Comparison of ENCODE assay signal across 8 cellular contexts in the genomic region with DNA sequence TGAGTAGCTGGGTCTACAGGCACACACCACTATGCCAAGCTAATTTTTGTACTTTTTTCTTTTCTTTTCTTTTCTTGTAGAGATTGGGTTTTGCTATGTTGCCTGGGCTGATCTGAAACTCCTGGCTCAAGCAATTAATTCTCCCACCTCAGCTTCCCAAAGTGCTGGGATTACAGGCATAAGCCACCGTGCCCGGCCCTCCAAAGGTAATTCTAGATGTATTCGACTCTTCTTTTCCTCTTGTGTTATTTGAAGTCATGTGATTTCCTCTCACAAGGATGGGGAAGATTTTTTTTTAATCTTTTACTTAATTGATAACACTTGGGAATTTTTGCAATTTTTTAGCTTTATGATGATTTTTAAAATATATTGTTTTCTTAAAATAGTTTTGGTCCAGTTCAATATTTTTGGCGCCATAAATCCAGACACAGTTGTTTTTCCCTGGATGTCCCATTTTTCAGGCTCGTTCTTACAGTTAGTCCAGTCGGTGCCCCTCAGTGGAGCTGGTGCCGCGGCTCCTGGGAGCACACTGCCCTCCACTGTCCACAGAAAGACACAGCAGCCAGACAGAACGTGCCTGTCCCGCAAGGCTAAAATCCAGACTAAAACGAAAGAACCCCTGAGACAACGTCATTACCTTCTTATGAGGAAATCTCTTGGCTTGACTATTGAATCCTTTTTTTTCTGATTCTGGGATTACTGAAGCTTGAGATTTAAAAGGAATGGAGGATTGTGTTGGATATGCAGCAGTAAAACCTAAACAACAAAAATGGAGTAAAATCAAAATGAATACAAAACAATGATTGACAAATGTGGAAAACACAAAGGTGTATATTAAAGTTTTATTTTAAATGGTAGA. TPM values are rescaled to one million over a fixed set of nuclear protein-coding genes. Genes with fewer than 3 reads are reported as not detected.
A peak's percentile ranks its signal among the peaks of the same experiment; 100 is the strongest.
DNase-seq lines count a peak whose midpoint lies in the region; ATAC-seq, FAIRE-seq and TF ChIP-seq lines count a peak whose summit lies in the region.

No MANE protein-coding gene starts in this region.

- FAIRE-seq in kidney (lab: Jason Lieb, UNC) = peak; percentile 25

- H3K4me3 ChIP-seq in kidney (ENCODE audit: low read length in 2 of 2) = peak overlapping the region; percentile 30 to 32

- TF ChIP-seq CTCF in kidney (IDR thresholded peaks at IDR 0.05; ENCODE audit: borderline replicate concordance, extremely low read depth, insufficient read depth) = peak; percentile 97

- H3K36me3 ChIP-seq in kidney (ENCODE audit: control insufficient read depth in 1 of 2, insufficient read depth in 2 of 2, low read length in 2 of 2) = no peaks in the 10 kb centered on the region

- no peaks in the 10 kb centered on the region for H3K9me3 ChIP-seq in kidney (ENCODE audit: control insufficient read depth in 1 of 2, low read length in 2 of 2)

- peak overlapping the region; percentile 66 to 84 for H3K27ac ChIP-seq in kidney (ENCODE audit: low read depth in 2 of 2, low read length in 2 of 2)

- peak; percentile 61 to 74 for ATAC-seq in activated CD4-positive, CD25-positive, alpha-beta regulatory T cell treated with anti-CD3 and anti-CD28 coated beads, Interleukin-2, amount 50 U/mL, for 24 hours
- ATAC-seq in GM19467 (IDR thresholded peaks at IDR 0.05; ENCODE audit: unreplicated experiment) = no peak

- H3K9ac ChIP-seq in kidney (ENCODE audit: low read length in 2 of 2) = peak overlapping the region in 1 of 2 donors; percentile 43

- DNase-seq in D341Med (ENCODE audit: low spot score) = peak; percentile 83
- peak; percentile 80 for DNase-seq in HCEC 1CT
- peak; percentile 82 for DNase-seq in NCI-H2227 treated with DMSO at 0.1 percent for 48 hours (lab: John Stamatoyannopoulos, UW)
- DNase-seq in central memory CD4-positive, alpha-beta T cell = peak; percentile 68
- DNase-seq in kidney = peak; percentile 92
- peak; percentile 45 to 56 (median 52) for DNase-seq in stimulated activated CD4-positive, alpha-beta T cell treated with anti-CD3 and anti-CD28 coated beads, Interleukin-12 subunit alpha, Interleukin-12 subunit beta, amount 100 ng/mL, for 48 hours (ENCODE audit: low read depth in 2 of 3, low spot score in 1 of 3)

- intact Hi-C loops in kidney (cut with DNase I) = no loop called here

- H3K4me1 ChIP-seq in kidney (ENCODE audit: control insufficient read depth in 1 of 2, insufficient read depth in 1 of 2, low read depth in 1 of 2, low read length in 2 of 2) = peaks cover 17 to 20% of the 10 kb centered on the region in 2 donors

RNA-seq across cellular contexts. Expression of gene STPG1, which starts 22.4 kb away (rescaled TPM):
- 12.2 TPM for total RNA-seq in kidney
- polyA plus RNA-seq in kidney (ENCODE audit: insufficient read depth, low read depth, low replicate concordance) = 10.6 TPM

RNA-seq across cellular contexts. Expression of gene NIPAL3, which starts 24.4 kb away (rescaled TPM):
- total RNA-seq in kidney = 46.4 TPM
- polyA plus RNA-seq in kidney (ENCODE audit: insufficient read depth, low read depth, low replicate concordance) = 13.5 TPM
